21 cellular contexts compared by ENCODE assay signal in the genomic region with DNA sequence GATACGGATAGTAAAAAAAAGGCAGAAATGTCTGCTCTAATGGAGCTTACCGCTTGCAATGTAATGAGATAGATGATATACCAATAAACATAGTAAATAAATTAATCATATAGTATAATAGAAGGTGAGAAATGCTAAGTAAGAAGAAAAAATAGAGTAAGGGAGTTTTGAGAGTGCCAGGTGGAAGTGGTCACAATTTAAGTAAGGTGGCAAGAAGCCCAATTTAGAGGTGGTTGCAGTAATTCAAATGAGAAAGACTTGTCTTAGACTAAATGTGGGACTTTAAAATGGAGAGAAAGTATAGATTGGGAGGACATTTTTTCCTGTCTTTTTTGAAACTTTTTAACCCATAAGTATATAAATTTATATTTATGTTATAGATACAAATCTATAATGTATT. TPM values are rescaled to one million over a fixed set of nuclear protein-coding genes. Genes with fewer than 3 reads are reported as not detected.
DNase-seq lines count a peak whose midpoint lies in the region; ATAC-seq and TF ChIP-seq lines count a peak whose summit lies in the region.
"Had no signal": no experiment of that assay in that cellular context is flagged by ENCODE, and none has a peak within 500 bp of the region (broad histone marks: within the 10 kb centered on the region; RNA-seq: fewer than 3 reads in every experiment).

No MANE protein-coding gene starts in this region.

- no peaks in the 10 kb centered on the region for H3K27me3 Mint-ChIP-seq in effector memory CD8-positive, alpha-beta T cell
- no peaks in the 10 kb centered on the region for H3K27me3 Mint-ChIP-seq in natural killer cell treated with Interleukin-12 subunit alpha and Interleukin-12 subunit beta and Interleukin-15 and Interleukin-18, amount 100 ng/mL, for 72 hours
- H3K27me3 Mint-ChIP-seq in T-cell = no peaks in the 10 kb centered on the region
- H3K27me3 Mint-ChIP-seq: B cell; CD4-positive, CD25-positive, alpha-beta regulatory T cell had no signal

- H3K4me3 Mint-ChIP-seq in effector memory CD8-positive, alpha-beta T cell = peak overlapping the region in 1 of 2 donors; percentile 47
- H3K4me3 Mint-ChIP-seq in natural killer cell treated with Interleukin-12 subunit alpha and Interleukin-12 subunit beta and Interleukin-15 and Interleukin-18, amount 100 ng/mL, for 72 hours = peak overlapping the region; percentile 72
- H3K4me3 Mint-ChIP-seq in T-cell = no peak overlapping the region
- H3K4me3 Mint-ChIP-seq: B cell; CD8-positive, alpha-beta T cell; GM23338; H9 had no signal

- H4K20me1 ChIP-seq in DND-41 (ENCODE audit: insufficient read depth, low read length) = no peaks in the 10 kb centered on the region
- H4K20me1 ChIP-seq in Loucy (ENCODE audit: insufficient read depth, low read length, poor library complexity, severe bottlenecking) = no peaks in the 10 kb centered on the region
- H4K20me1 ChIP-seq: BLaER1 had no signal

- peak overlapping the region; percentile 87 for H3K27ac ChIP-seq in DND-41 (ENCODE audit: low read length)
- H3K27ac ChIP-seq: 22Rv1, BLaER1, C4-2B had no signal

- TF ChIP-seq CTCF in DND-41 (IDR thresholded peaks at IDR 0.05; ENCODE audit: borderline replicate concordance, extremely low read depth, low read length, poor library complexity, severe bottlenecking) (no peak), Loucy (conservative IDR thresholded peaks at IDR 0.05; ENCODE audit: low read length) (no peak), GM10266 (IDR thresholded peaks at IDR 0.05; ENCODE audit: control insufficient read depth, insufficient read depth, low read depth, missing control alignments) (no peak)

- H3K4me1 ChIP-seq in DND-41 (ENCODE audit: insufficient read depth, low read length) (peaks cover 82% of the 10 kb centered on the region), Loucy (ENCODE audit: insufficient read depth, low read length, poor library complexity, severe bottlenecking) (peaks cover 74% of the 10 kb centered on the region)

- H3K4me2 ChIP-seq in DND-41 (ENCODE audit: insufficient read depth, low read length) (peak overlapping the region; percentile 30), Loucy (ENCODE audit: low read depth, low read length, poor library complexity, severe bottlenecking) (peak overlapping the region; percentile 68)
- H3K4me2 ChIP-seq: BLaER1, GM23338 had no signal

- H3K27ac Mint-ChIP-seq in effector memory CD8-positive, alpha-beta T cell = peak overlapping the region in 1 of 2 donors; percentile 3
- H3K27ac Mint-ChIP-seq in natural killer cell treated with Interleukin-12 subunit alpha and Interleukin-12 subunit beta and Interleukin-15 and Interleukin-18, amount 100 ng/mL, for 72 hours = peak overlapping the region; percentile 24 to 30
- no peak overlapping the region for H3K27ac Mint-ChIP-seq in T-cell
- H3K27ac Mint-ChIP-seq: B cell; CD8-positive, alpha-beta T cell; GM23338 had no signal

- no peaks in the 10 kb centered on the region for H3K9me2 ChIP-seq in Loucy (replicated peaks; ENCODE audit: low read depth, low read length)

- H2AFZ ChIP-seq in DND-41 (ENCODE audit: low read depth, low read length) (no peak overlapping the region), Loucy (ENCODE audit: low read length) (no peak overlapping the region)
- H2AFZ ChIP-seq: GM23338 had no signal

- H3K9me3 ChIP-seq in DND-41 (ENCODE audit: insufficient read depth, low read length, severe bottlenecking) (no peaks in the 10 kb centered on the region), Loucy (ENCODE audit: insufficient read depth, low read depth, low read length) (no peaks in the 10 kb centered on the region)
- H3K9me3 ChIP-seq: BLaER1, Caco-2 had no signal

- no peaks in the 10 kb centered on the region for H3K27me3 ChIP-seq in DND-41 (ENCODE audit: insufficient read depth, low read length, poor library complexity)
- H3K27me3 ChIP-seq in Loucy (ENCODE audit: insufficient read depth, low read length, poor library complexity, severe bottlenecking) = no peaks in the 10 kb centered on the region
- H3K27me3 ChIP-seq: BLaER1 had no signal

- H3K9me3 Mint-ChIP-seq in effector memory CD8-positive, alpha-beta T cell = no peaks in the 10 kb centered on the region
- no peaks in the 10 kb centered on the region for H3K9me3 Mint-ChIP-seq in natural killer cell treated with Interleukin-12 subunit alpha and Interleukin-12 subunit beta and Interleukin-15 and Interleukin-18, amount 100 ng/mL, for 72 hours
- no peaks in the 10 kb centered on the region for H3K9me3 Mint-ChIP-seq in T-cell
- H3K9me3 Mint-ChIP-seq: CD8-positive, alpha-beta T cell; GM23338; H9 had no signal

- DNase-seq in DND-41 = no peak
- DNase-seq in effector memory CD8-positive, alpha-beta T cell = no peak
- no peak for DNase-seq in natural killer cell treated with Interleukin-12 subunit alpha and Interleukin-12 subunit beta and Interleukin-15 and Interleukin-18, amount 100 ng/mL, for 72 hours (ENCODE audit: low spot score)
- no peak for DNase-seq in medulla oblongata (ENCODE audit: extremely low spot score)
- DNase-seq in GM10266 (ENCODE audit: extremely low spot score) = no peak
- no peak for DNase-seq in T-cell
- no peak for DNase-seq in NOMO-1 (lab: John Stamatoyannopoulos, UW; ENCODE audit: unreplicated experiment in 2 of 2)
- DNase-seq: Caco-2; CD8-positive, alpha-beta T cell; DMS153; EL; GDM1; H9 had no signal

- peaks cover 18 to 47% of the 10 kb centered on the region in 2 donors for H3K4me1 Mint-ChIP-seq in effector memory CD8-positive, alpha-beta T cell (ENCODE audit: low read depth in 2 of 2)
- H3K4me1 Mint-ChIP-seq in natural killer cell treated with Interleukin-12 subunit alpha and Interleukin-12 subunit beta and Interleukin-15 and Interleukin-18, amount 100 ng/mL, for 72 hours (ENCODE audit: low read depth in 2 of 2) = peaks cover 34 to 38% of the 10 kb centered on the region in 2 donors
- peaks cover 30 to 43% (median 42%) of the 10 kb centered on the region in 3 donors for H3K4me1 Mint-ChIP-seq in T-cell

- ATAC-seq in DND-41 (ENCODE audit: insufficient read depth, low read depth) (no peak), T-cell (replicated peaks in 1 of 4) (no peak)
- ATAC-seq in effector memory CD8-positive, alpha-beta T cell (replicated peaks) = peak; percentile 80
- ATAC-seq in natural killer cell treated with Interleukin-12 subunit alpha and Interleukin-12 subunit beta and Interleukin-15 and Interleukin-18, amount 100 ng/mL, for 72 hours = peak in 1 of 2 donors; percentile 24
- ATAC-seq: CD8-positive, alpha-beta T cell; GM23338; HCT116 had no signal

- POLR2A ChIA-PET in T-cell (lab: Charles Lee) = no interaction called here

- H3K9ac ChIP-seq in DND-41 (ENCODE audit: low read depth, low read length) (peak overlapping the region; percentile 26; the same call in 1 of the 2 replicates), Loucy (ENCODE audit: low read depth, low read length, poor library complexity, severe bottlenecking) (peak overlapping the region; percentile 46)
- H3K9ac ChIP-seq: BLaER1 had no signal

- H3K79me2 ChIP-seq in DND-41 (ENCODE audit: insufficient read depth, low read length) = peaks cover 30% of the 10 kb centered on the region; the same call in 1 of the 2 replicates
- no peaks in the 10 kb centered on the region; the same call in 1 of the 2 replicates for H3K79me2 ChIP-seq in Loucy (ENCODE audit: insufficient read depth, low read length)

- no peak overlapping the region for H3K4me3 ChIP-seq in DND-41 (ENCODE audit: low read depth in 1 of 2, low read length in 2 of 2)
- peak overlapping the region; percentile 44 for H3K4me3 ChIP-seq in Loucy (ENCODE audit: low read length, poor library complexity, severe bottlenecking)
- H3K4me3 ChIP-seq: BLaER1, GM23338 had no signal

- no peaks in the 10 kb centered on the region for H3K36me3 ChIP-seq in DND-41 (ENCODE audit: insufficient read depth, low read length)
- H3K36me3 ChIP-seq in Loucy (ENCODE audit: insufficient read depth, low read length) = no peaks in the 10 kb centered on the region
- H3K36me3 ChIP-seq: BLaER1 had no signal

- CTCF ChIA-PET in T-cell (lab: Charles Lee) = no interaction called here

- H3K36me3 Mint-ChIP-seq in effector memory CD8-positive, alpha-beta T cell (ENCODE audit: insufficient read depth) = no peaks in the 10 kb centered on the region
- no peaks in the 10 kb centered on the region for H3K36me3 Mint-ChIP-seq in natural killer cell treated with Interleukin-12 subunit alpha and Interleukin-12 subunit beta and Interleukin-15 and Interleukin-18, amount 100 ng/mL, for 72 hours
- peaks cover 5% of the 10 kb centered on the region for H3K36me3 Mint-ChIP-seq in T-cell
- H3K36me3 Mint-ChIP-seq: CD4-positive, CD25-positive, alpha-beta regulatory T cell; CD8-positive, alpha-beta T cell had no signal

- H3F3A ChIP-seq in Loucy (ENCODE audit: low read depth) = peaks cover 4% of the 10 kb centered on the region

RNA-seq across cellular contexts. Expression of a gene that starts 26.0 kb away (rescaled TPM):
- total RNA-seq in natural killer cell treated with Interleukin-12 subunit alpha and Interleukin-12 subunit beta and Interleukin-15 and Interleukin-18, amount 100 ng/mL, for 72 hours = 1 to 10 TPM; 5.7 to 7.2 TPM
- 10 to 100 TPM in 2 of 5 donors, 1 to 10 TPM in 3; 6.8 to 11.6 (median 9.4) TPM for total RNA-seq in T-cell

Comparison
In these comparisons a context has a peak if more than half of its experiments do, and no peak if none do; other contexts are left out.
1. H3K27ac Mint-ChIP-seq: peak in natural killer cell treated with Interleukin-12 subunit alpha and Interleukin-12 subunit beta and Interleukin-15 and Interleukin-18, amount 100 ng/mL, for 72 hours (2 of 2); none in T-cell (0 of 2).